Comparison of ENCODE assay signal across 8 cellular contexts in genomic region chr14:76977793-76978730, GRCh38. TPM values are rescaled to one million over a fixed set of nuclear protein-coding genes. Genes with fewer than 3 reads are reported as not detected.
DNase-seq lines count a peak whose midpoint lies in the region; ATAC-seq, FAIRE-seq and TF ChIP-seq lines count a peak whose summit lies in the region.

No MANE protein-coding gene starts in this region.

- H3K36me3 ChIP-seq in Panc1 (ENCODE audit: control insufficient read depth, insufficient read depth, low read length) (no peaks in the 10 kb centered on the region), A673 (ENCODE audit: insufficient read depth, low read length, poor library complexity, severe bottlenecking) (no peaks in the 10 kb centered on the region)

- H3K27ac ChIP-seq in Panc1 (ENCODE audit: low read length) (no peak overlapping the region; the same call in 1 of the 2 replicates), right cardiac atrium (ENCODE audit: low read length) (no peak overlapping the region), A673 (ENCODE audit: low read depth, low read length, poor library complexity, severe bottlenecking) (no peak overlapping the region)

- WGBS in right cardiac atrium, result 49% methylated on average over 15 of the region's 15 CpGs

- in situ Hi-C loops in Panc1 (cut with HindIII; ENCODE audit: low pct_unique_long_range_greater_than_20kb, low sequenced_read_pairs), result no loop called here

- POLR2A ChIA-PET in Panc1 (lab: Charles Lee), result interaction anchor here (0.6 kb wide), 1 partner anchor 14 kb away, joined by 5 read pairs; no protein-coding TSS in a partner anchor
- POLR2A ChIA-PET in A673 (lab: Charles Lee; ENCODE audit: low non-redundant PET), result interaction anchor here (0.6 kb wide), 1 partner anchor 167 kb away, joined by 4 read pairs; no protein-coding TSS in a partner anchor

- intact Hi-C loops in Panc1 (cut with micrococcal nuclease; ENCODE audit: unreplicated experiment) (no loop called here), right cardiac atrium (cut with DNase I) (no loop called here), A673 (cut with micrococcal nuclease; ENCODE audit: unreplicated experiment) (no loop called here)

- no peak for TF ChIP-seq CTCF in Panc1 (IDR thresholded peaks at IDR 0.05)
- no peak for TF ChIP-seq CTCF in A673 (conservative IDR thresholded peaks at IDR 0.05; ENCODE audit: low read depth, low read length)

- FAIRE-seq in GM12892 (lab: Jason Lieb, UNC), result peak; percentile 93

- H3K9me3 ChIP-seq in Panc1 (ENCODE audit: control insufficient read depth, insufficient read depth, low read depth, low read length) (no peaks in the 10 kb centered on the region), right cardiac atrium (ENCODE audit: control insufficient read depth, low read length) (no peaks in the 10 kb centered on the region), A673 (ENCODE audit: low read depth, low read length, poor library complexity, severe bottlenecking) (peaks cover 4% of the 10 kb centered on the region)

- peak; percentile 62; the same call in 1 of the 2 replicates for TF ChIP-seq POLR2A in GM12892 (IDR thresholded peaks at IDR 0.05; ENCODE audit: low read depth, low read length)

- BruUV-seq in Panc1 (replicated peaks; lab: Mats Ljungman, UMichigan), result no TSS peak
- BruUV-seq in A673 (replicated peaks; lab: Mats Ljungman, UMichigan), result no TSS peak

- H3K27me3 ChIP-seq in Panc1 (ENCODE audit: control insufficient read depth, insufficient read depth, low read length) (no peaks in the 10 kb centered on the region), right cardiac atrium (ENCODE audit: control insufficient read depth, insufficient read depth) (no peaks in the 10 kb centered on the region), A673 (replicated peaks; ENCODE audit: insufficient read depth, low read depth, low read length, poor library complexity) (no peaks in the 10 kb centered on the region)

- CTCF ChIA-PET in Panc1 (lab: Charles Lee), result interaction anchor here (0.7 kb wide), 1 partner anchor 276 kb away, joined by 4 read pairs; no protein-coding TSS in a partner anchor
- CTCF ChIA-PET in A673 (lab: Charles Lee), result interaction anchor here (0.7 kb wide), 1 partner anchor 87 kb away, joined by 5 read pairs; no protein-coding TSS in a partner anchor

- ATAC-seq in HG02763 (IDR thresholded peaks at IDR 0.05; ENCODE audit: unreplicated experiment), result peak; percentile 90
- ATAC-seq in Panc1, result 0 out of 2 replicates have a peak, but pooled peaks have one; percentile 58
- ATAC-seq in right cardiac atrium, result peak; percentile 67 to 79

- H3K4me1 ChIP-seq in Panc1 (ENCODE audit: control insufficient read depth, insufficient read depth, low read length) (0 out of 2 replicates have a peak, but pooled peaks cover 4% of the 10 kb centered on the region), right cardiac atrium (ENCODE audit: control insufficient read depth, insufficient read depth, low read length) (no peaks in the 10 kb centered on the region), A673 (ENCODE audit: insufficient read depth, low read length, poor library complexity, severe bottlenecking) (no peaks in the 10 kb centered on the region)

- DNase-seq in GM12892 (ENCODE audit: insufficient read length) (peak; percentile 81), Panc1 (ENCODE audit: low read depth, low spot score) (no peak), activated gamma-delta T cell (lab: John Stamatoyannopoulos, UW) (peak; percentile 35), right cardiac atrium (peak; percentile 61 to 83 (median 79)), NCI-H1092 (lab: John Stamatoyannopoulos, UW) (no peak), A673 (ENCODE audit: low spot score) (no peak)
- DNase-seq in stimulated activated CD4-positive, alpha-beta T cell treated with anti-CD3 and anti-CD28 coated beads, Interleukin-4, amount 100 ng/mL, for 24 hours, result peak; percentile 87

- H3K4me3 ChIP-seq in Panc1 (ENCODE audit: low read depth in 2 of 2, low read length in 2 of 2) (no peak overlapping the region), right cardiac atrium (ENCODE audit: low read length) (no peak overlapping the region), A673 (ENCODE audit: low read depth, low read length, poor library complexity, severe bottlenecking) (no peak overlapping the region)

RNA-seq across cellular contexts. Expression of gene IRF2BPL, which starts 50.4 kb away (rescaled TPM):
- 3.9 TPM for polyA plus RNA-seq in GM12892 (2012; ENCODE audit: missing spikeins)
- total RNA-seq in Panc1 (2021; ENCODE audit: unreplicated experiment), result 83.3 TPM
- 118 TPM for polyA plus RNA-seq in Panc1 (2012; ENCODE audit: insufficient read length)
- total RNA-seq in right cardiac atrium, result 10 to 100 TPM; 43.5 to 61.2 (median 51.5) TPM
- 22.0 TPM for polyA plus RNA-seq in right cardiac atrium
- total RNA-seq in A673 (2021), result 51.2 and 55.9 TPM in 2 replicates

Comparison
In these comparisons a context has a peak if more than half of its experiments do, and no peak if none do; other contexts are left out.
1. DNase-seq: peak in GM12892 (single experiment), activated gamma-delta T cell (single experiment), right cardiac atrium (3 of 3) and stimulated activated CD4-positive, alpha-beta T cell treated with anti-CD3 and anti-CD28 coated beads, Interleukin-4, amount 100 ng/mL, for 24 hours (single experiment); none in Panc1 (single experiment), NCI-H1092 (single experiment) and A673 (single experiment).
2. Peak in every context shown above with its lines, with median percentiles within 50 percentile points of each other: ATAC-seq.